ENCODE assay signal across 19 cellular contexts in the genomic region with DNA sequence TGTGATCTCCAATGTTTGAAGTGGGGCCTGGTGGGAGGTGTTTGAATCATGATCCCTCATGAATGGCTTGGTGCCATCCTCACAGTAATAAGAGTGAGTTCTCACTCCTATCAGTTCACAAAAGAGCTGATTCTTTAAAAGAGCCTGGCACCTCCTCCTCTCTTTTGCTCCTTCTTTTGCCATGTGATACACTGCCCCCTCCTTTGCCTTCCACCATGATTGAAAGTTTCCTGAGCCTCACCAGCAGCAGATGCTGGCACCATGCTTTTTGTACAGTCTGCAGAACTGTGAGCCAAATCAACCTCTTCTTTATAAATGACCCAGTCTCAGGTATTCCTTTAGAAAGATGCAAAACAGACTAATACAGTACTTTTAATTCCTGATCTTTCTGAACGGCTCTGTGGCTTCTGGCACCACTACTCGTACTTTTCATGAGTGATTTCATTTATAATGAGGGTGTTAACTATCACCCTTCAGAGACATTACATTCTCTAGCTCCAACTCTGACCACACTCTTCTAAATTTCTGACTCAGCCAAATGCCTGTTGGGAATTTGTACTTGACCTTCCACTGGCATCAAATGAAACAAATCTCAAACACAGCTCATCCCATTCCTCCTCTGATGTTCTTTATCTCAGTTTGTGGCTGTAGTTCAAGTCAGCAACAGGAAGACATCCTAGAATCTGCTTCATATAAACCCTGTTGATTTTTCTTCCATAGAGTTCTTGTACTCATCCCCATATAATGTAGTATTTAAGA. TPM values are rescaled to one million over a fixed set of nuclear protein-coding genes. Genes with fewer than 3 reads are reported as not detected.
DNase-seq lines count a peak whose midpoint lies in the region; ATAC-seq and TF ChIP-seq lines count a peak whose summit lies in the region.
"Had no signal": no experiment of that assay in that cellular context is flagged by ENCODE, and none has a peak within 500 bp of the region (broad histone marks: within the 10 kb centered on the region; RNA-seq: fewer than 3 reads in every experiment).

No MANE protein-coding gene starts in this region.

- ATAC-seq in natural killer cell treated with Interleukin-12 subunit alpha and Interleukin-12 subunit beta and Interleukin-15 and Interleukin-18, amount 100 ng/mL, for 72 hours, result no peak
- ATAC-seq: GM12878 had no signal

- TF ChIP-seq POLR2A in lower leg skin (IDR thresholded peaks at IDR 0.05), result no peak

- no peaks in the 10 kb centered on the region for H3K9me3 Mint-ChIP-seq in natural killer cell treated with Interleukin-12 subunit alpha and Interleukin-12 subunit beta and Interleukin-15 and Interleukin-18, amount 100 ng/mL, for 72 hours
- H3K9me3 Mint-ChIP-seq: type B pancreatic cell had no signal

- no peaks in the 10 kb centered on the region for H3K27me3 ChIP-seq in brain microvascular endothelial cell (replicated peaks)

- DNase-seq in AG08396 (ENCODE audit: low spot score) (peak; percentile 20), GM04504 (ENCODE audit: low read depth) (peak; percentile 32), brain microvascular endothelial cell (peak; percentile 68), myocyte (ENCODE audit: low read depth) (peak; percentile 65), NCI-H2029 treated with DMSO at 0.1 percent for 48 hours (lab: John Stamatoyannopoulos, UW) (no peak), NCI-H1048 (lab: John Stamatoyannopoulos, UW) (no peak), lower leg skin (ENCODE audit: low spot score in 2 of 2) (no peak)
- DNase-seq in natural killer cell treated with Interleukin-12 subunit alpha and Interleukin-12 subunit beta and Interleukin-15 and Interleukin-18, amount 100 ng/mL, for 72 hours (ENCODE audit: low spot score), result no peak
- DNase-seq: activated CD4-positive, alpha-beta T cell treated with anti-CD3 and anti-CD28 coated beads for 48 hours; DND-41; hypothalamus; naive B cell; NCI-H1105; retina; T1000 had no signal

- H3K4me3 Mint-ChIP-seq in natural killer cell treated with Interleukin-12 subunit alpha and Interleukin-12 subunit beta and Interleukin-15 and Interleukin-18, amount 100 ng/mL, for 72 hours, result no peak overlapping the region
- H3K4me3 Mint-ChIP-seq: CD14-positive monocyte, naive B cell, type B pancreatic cell had no signal

- intact Hi-C loops in lower leg skin (cut with DNase I; ENCODE audit: low total_unique reads), result no loop called here

- in situ Hi-C loops in brain microvascular endothelial cell (cut with HindIII; ENCODE audit: low pct_ligation_motif_present, low sequenced_read_pairs), result no loop called here

- H3K27ac ChIP-seq in brain microvascular endothelial cell, result no peak overlapping the region

- no peak overlapping the region for H3K4me3 ChIP-seq in brain microvascular endothelial cell (ENCODE audit: low read depth, low read length)
- no peak overlapping the region for H3K4me3 ChIP-seq in lower leg skin (ENCODE audit: low read depth, poor library complexity, severe bottlenecking)
- H3K4me3 ChIP-seq: GM12878, HAP-1 had no signal

- H3K4me1 Mint-ChIP-seq in natural killer cell treated with Interleukin-12 subunit alpha and Interleukin-12 subunit beta and Interleukin-15 and Interleukin-18, amount 100 ng/mL, for 72 hours (ENCODE audit: low read depth in 2 of 2), result peaks cover 20 to 24% of the 10 kb centered on the region in 2 donors

- H3K36me3 Mint-ChIP-seq in natural killer cell treated with Interleukin-12 subunit alpha and Interleukin-12 subunit beta and Interleukin-15 and Interleukin-18, amount 100 ng/mL, for 72 hours, result peaks cover 25% of the 10 kb centered on the region

- no peaks in the 10 kb centered on the region for H3K27me3 Mint-ChIP-seq in natural killer cell treated with Interleukin-12 subunit alpha and Interleukin-12 subunit beta and Interleukin-15 and Interleukin-18, amount 100 ng/mL, for 72 hours
- H3K27me3 Mint-ChIP-seq: naive B cell, type B pancreatic cell had no signal

- peaks cover 18% of the 10 kb centered on the region for H3K36me3 ChIP-seq in brain microvascular endothelial cell (replicated peaks)

- 51 to 53% methylated on average over 2 of the region's 2 CpGs for WGBS in lower leg skin, 2 donors

- no peak for TF ChIP-seq CTCF in brain microvascular endothelial cell (IDR thresholded peaks at IDR 0.05; ENCODE audit: low read depth, low read length, missing control alignments)
- no peak for TF ChIP-seq CTCF in lower leg skin (IDR thresholded peaks at IDR 0.05)

- H3K27ac Mint-ChIP-seq in natural killer cell treated with Interleukin-12 subunit alpha and Interleukin-12 subunit beta and Interleukin-15 and Interleukin-18, amount 100 ng/mL, for 72 hours, result no peak overlapping the region
- H3K27ac Mint-ChIP-seq: type B pancreatic cell had no signal

RNA-seq across cellular contexts. Expression of gene UFSP2, which starts 4.2 kb away (rescaled TPM):
- total RNA-seq in myocyte, result 38.4 and 43.3 TPM in 2 replicates
- polyA plus RNA-seq in myocyte (2012), result 22.0 TPM
- total RNA-seq in natural killer cell treated with Interleukin-12 subunit alpha and Interleukin-12 subunit beta and Interleukin-15 and Interleukin-18, amount 100 ng/mL, for 72 hours, result 10 to 100 TPM; 22.1 to 22.7 TPM
- 10 to 100 TPM; 24.6 to 53.5 (median 32.4) TPM for total RNA-seq in lower leg skin

RNA-seq across cellular contexts. Expression of gene ANKRD37, which starts 24.9 kb away (rescaled TPM):
- total RNA-seq in myocyte (5.6 and 7.3 TPM in 2 replicates), lower leg skin (10 to 100 TPM; 16.1 to 30.8 (median 22.1) TPM)
- polyA plus RNA-seq in myocyte (2012), result 15.5 TPM
- total RNA-seq in natural killer cell treated with Interleukin-12 subunit alpha and Interleukin-12 subunit beta and Interleukin-15 and Interleukin-18, amount 100 ng/mL, for 72 hours, result 10 to 100 TPM; 10.0 to 13.9 TPM

RNA-seq across cellular contexts. Expression of gene LRP2BP, which starts 25.8 kb away (rescaled TPM):
- total RNA-seq in myocyte (1.3 and 1.6 TPM in 2 replicates), lower leg skin (1 to 10 TPM in 2 of 4 donors, under 1 TPM in 2; 0.55 to 1.5 (median 1.2) TPM)
- 1.8 TPM for polyA plus RNA-seq in myocyte (2012)
- 1 to 10 TPM in 1 of 2 donors, under 1 TPM in 1; 0.45 to 1.2 TPM for total RNA-seq in natural killer cell treated with Interleukin-12 subunit alpha and Interleukin-12 subunit beta and Interleukin-15 and Interleukin-18, amount 100 ng/mL, for 72 hours

RNA-seq across cellular contexts. Expression of gene CCDC110, which starts 50.0 kb away (rescaled TPM):
- total RNA-seq in myocyte (1.4 and 2.0 TPM in 2 replicates), lower leg skin (under 1 TPM in 3 of 4 donors, not detected in 1; 0.08 to 0.75 (median 0.61) TPM)
- 0.53 TPM for polyA plus RNA-seq in myocyte (2012)
- not detected for total RNA-seq in natural killer cell treated with Interleukin-12 subunit alpha and Interleukin-12 subunit beta and Interleukin-15 and Interleukin-18, amount 100 ng/mL, for 72 hours
- polyA plus RNA-seq: CD14-positive monocyte had no signal

Comparison
In these comparisons a context has a peak if more than half of its experiments do, and no peak if none do; other contexts are left out.
1. DNase-seq: peak in AG08396 (single experiment), GM04504 (single experiment), brain microvascular endothelial cell (single experiment) and myocyte (single experiment); none in natural killer cell treated with Interleukin-12 subunit alpha and Interleukin-12 subunit beta and Interleukin-15 and Interleukin-18, amount 100 ng/mL, for 72 hours (single experiment), NCI-H2029 treated with DMSO at 0.1 percent for 48 hours (single experiment), NCI-H1048 (single experiment) and lower leg skin (0 of 2).